16 cellular contexts compared by ENCODE assay signal in the genomic region with DNA sequence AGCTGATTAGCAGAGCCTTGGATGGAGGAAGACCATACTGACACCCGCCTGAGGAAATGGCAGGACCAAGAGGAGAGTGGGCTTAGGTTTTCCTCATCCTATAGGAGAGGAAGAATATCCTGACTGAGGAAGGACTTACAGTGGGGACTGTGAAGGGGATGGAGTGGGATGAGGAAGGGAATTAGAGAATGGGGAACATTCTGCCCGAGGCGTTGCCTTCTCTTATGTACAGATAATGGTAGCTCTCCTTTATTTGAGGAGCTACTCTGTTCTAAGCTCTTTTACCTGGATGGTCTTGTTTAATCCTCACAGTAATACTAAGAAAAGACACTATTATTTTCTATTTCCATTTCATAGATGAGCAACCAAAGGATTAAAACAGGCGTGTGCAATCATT. TPM values are rescaled to one million over a fixed set of nuclear protein-coding genes. Genes with fewer than 3 reads are reported as not detected.
DNase-seq lines count a peak whose midpoint lies in the region; TF ChIP-seq lines count a peak whose summit lies in the region.
"Had no signal": no experiment of that assay in that cellular context is flagged by ENCODE, and none has a peak within 500 bp of the region (broad histone marks: within the 10 kb centered on the region; RNA-seq: fewer than 3 reads in every experiment).

No MANE protein-coding gene starts in this region.

- H3K4me3 ChIP-seq in HAP-1 (no peak overlapping the region), PC-9 (no peak overlapping the region), iPS-15b (ENCODE audit: low read depth, low read length) (peak overlapping the region; percentile 53)
- no peak overlapping the region for H3K4me3 ChIP-seq in CD8-positive, alpha-beta memory T cell (ENCODE audit: low read length)
- H3K4me3 ChIP-seq: A549 had no signal

- intact Hi-C loops in PC-9 (cut with micrococcal nuclease; ENCODE audit: unreplicated experiment): no loop called here
- intact Hi-C loops in CD14-positive monocyte (cut with micrococcal nuclease): no loop called here

- no peaks in the 10 kb centered on the region for H3K9me2 ChIP-seq in PC-9 (ENCODE audit: insufficient read depth)

- peak overlapping the region in 1 of 8 donors; percentile 36 for H3K27ac Mint-ChIP-seq in CD8-positive, alpha-beta memory T cell
- no peak overlapping the region for H3K27ac Mint-ChIP-seq in CD14-positive monocyte
- H3K27ac Mint-ChIP-seq: CD8-positive, alpha-beta T cell had no signal

- H3K27me3 Mint-ChIP-seq in CD8-positive, alpha-beta memory T cell: no peaks in the 10 kb centered on the region
- no peaks in the 10 kb centered on the region for H3K27me3 Mint-ChIP-seq in CD14-positive monocyte (ENCODE audit: low read depth in 3 of 3)

- TF ChIP-seq CTCF in PC-9 (conservative IDR thresholded peaks at IDR 0.05) (no peak), GM13977 (IDR thresholded peaks at IDR 0.05; ENCODE audit: extremely low read depth, insufficient read depth, missing control alignments) (no peak), CD14-positive monocyte (IDR thresholded peaks at IDR 0.05) (no peak)

- CTCF ChIA-PET in PC-9 (lab: Charles Lee): no interaction called here
- CTCF ChIA-PET in CD8-positive, alpha-beta memory T cell (lab: Charles Lee): no interaction called here

- BruUV-seq in PC-9 (replicated peaks; lab: Mats Ljungman, UMichigan): no TSS peak

- H3K4me2 ChIP-seq in PC-9: no peak overlapping the region
- H3K4me2 ChIP-seq: A549, KMS-11 had no signal

- H3K36me3 ChIP-seq in HAP-1 (replicated peaks): no peaks in the 10 kb centered on the region
- no peaks in the 10 kb centered on the region for H3K36me3 ChIP-seq in PC-9 (ENCODE audit: low read depth)
- H3K36me3 ChIP-seq in iPS-15b (ENCODE audit: control insufficient read depth, insufficient read depth, low read length): no peaks in the 10 kb centered on the region
- H3K36me3 ChIP-seq in CD8-positive, alpha-beta memory T cell (ENCODE audit: insufficient read depth, low read length): no peaks in the 10 kb centered on the region
- H3K36me3 ChIP-seq: BE2C had no signal

- in situ Hi-C loops in HAP-1 (cut with MboI; ENCODE audit: low sequenced_read_pairs) (no loop called here), GM13977 (cut with MboI; ENCODE audit: low pct_unique_long_range_greater_than_20kb, low sequenced_read_pairs, unreplicated experiment) (no loop called here)

- H3K9me3 Mint-ChIP-seq in CD8-positive, alpha-beta memory T cell: no peaks in the 10 kb centered on the region
- no peaks in the 10 kb centered on the region for H3K9me3 Mint-ChIP-seq in CD14-positive monocyte
- H3K9me3 Mint-ChIP-seq: CD8-positive, alpha-beta T cell had no signal

- H3K4me1 ChIP-seq in HAP-1 (peaks cover 67% of the 10 kb centered on the region), PC-9 (replicated peaks; ENCODE audit: insufficient read depth) (peaks cover 67% of the 10 kb centered on the region), iPS-15b (ENCODE audit: control insufficient read depth, insufficient read depth, low read length) (peaks cover 46% of the 10 kb centered on the region)
- no peaks in the 10 kb centered on the region for H3K4me1 ChIP-seq in CD8-positive, alpha-beta memory T cell (ENCODE audit: insufficient read depth, low read length)
- H3K4me1 ChIP-seq: BE2C had no signal

- no peak overlapping the region for H2AFZ ChIP-seq in PC-9

- no peaks in the 10 kb centered on the region for H4K20me1 ChIP-seq in PC-9 (ENCODE audit: insufficient read depth)

- H3K9me3 ChIP-seq in HAP-1 (no peaks in the 10 kb centered on the region), PC-9 (ENCODE audit: insufficient read depth, low read depth) (no peaks in the 10 kb centered on the region), iPS-15b (ENCODE audit: control insufficient read depth, insufficient read depth, low read length) (no peaks in the 10 kb centered on the region)
- H3K9me3 ChIP-seq in CD8-positive, alpha-beta memory T cell (ENCODE audit: low read length): no peaks in the 10 kb centered on the region
- H3K9me3 ChIP-seq: A549, BE2C had no signal

- no peaks in the 10 kb centered on the region for H3K36me3 Mint-ChIP-seq in CD8-positive, alpha-beta memory T cell
- no peaks in the 10 kb centered on the region for H3K36me3 Mint-ChIP-seq in CD14-positive monocyte
- H3K36me3 Mint-ChIP-seq: CD8-positive, alpha-beta T cell had no signal

- no peak overlapping the region for H3K4me3 Mint-ChIP-seq in CD8-positive, alpha-beta memory T cell
- H3K4me3 Mint-ChIP-seq in CD14-positive monocyte: no peak overlapping the region
- H3K4me3 Mint-ChIP-seq: CD8-positive, alpha-beta T cell had no signal

- H3K79me2 ChIP-seq in PC-9 (ENCODE audit: low read depth): no peaks in the 10 kb centered on the region

- DNase-seq in HAP-1 (ENCODE audit: low spot score in 2 of 2) (peak; percentile 60 to 63), PC-9 (no peak), NCI-H524 treated with DMSO at 0.1 percent for 48 hours (lab: John Stamatoyannopoulos, UW) (no peak), GM13977 (ENCODE audit: low spot score) (no peak), CD14-positive monocyte (ENCODE audit: low spot score) (no peak)
- no peak for DNase-seq in CD8-positive, alpha-beta memory T cell
- DNase-seq: BE2C; Caco-2; CD8-positive, alpha-beta T cell; DND-41; GF-D8; GOT3 had no signal

- H3F3A ChIP-seq in PC-9 (ENCODE audit: insufficient read depth, low read depth): peaks cover 41% of the 10 kb centered on the region

- peak overlapping the region; percentile 17 for H3K9ac ChIP-seq in iPS-15b (ENCODE audit: low read depth, low read length)
- H3K9ac ChIP-seq: KMS-11 had no signal

- POLR2A ChIA-PET in PC-9 (lab: Charles Lee; ENCODE audit: unreplicated experiment): no interaction called here
- POLR2A ChIA-PET in CD8-positive, alpha-beta memory T cell (lab: Charles Lee): no interaction called here

- no peaks in the 10 kb centered on the region for H3K4me1 Mint-ChIP-seq in CD8-positive, alpha-beta memory T cell
- H3K4me1 Mint-ChIP-seq in CD14-positive monocyte: peaks cover 35% of the 10 kb centered on the region

- H3K27me3 ChIP-seq in HAP-1 (ENCODE audit: low read depth) (no peaks in the 10 kb centered on the region), PC-9 (ENCODE audit: insufficient read depth, low read depth) (no peaks in the 10 kb centered on the region), iPS-15b (ENCODE audit: control insufficient read depth, insufficient read depth, low read length) (no peaks in the 10 kb centered on the region)
- H3K27me3 ChIP-seq in CD8-positive, alpha-beta memory T cell (ENCODE audit: insufficient read depth, low read length, poor library complexity, severe bottlenecking): no peaks in the 10 kb centered on the region

- H3K27ac ChIP-seq in PC-9: peak overlapping the region; percentile 69; the same call in 1 of the 2 replicates
- H3K27ac ChIP-seq in CD8-positive, alpha-beta memory T cell (ENCODE audit: low read depth, low read length): no peak overlapping the region
- H3K27ac ChIP-seq: A549, C4-2B, KMS-11 had no signal

RNA-seq across cellular contexts. Expression of a gene that starts 56.0 kb away (rescaled TPM):
- 0.45 and 0.52 TPM in 2 replicates for total RNA-seq in PC-9 (2021)
- under 1 TPM; 0.18 to 0.24 TPM for total RNA-seq in CD8-positive, alpha-beta memory T cell
- polyA plus RNA-seq in CD8-positive, alpha-beta memory T cell: not detected
- polyA plus RNA-seq in CD14-positive monocyte: under 1 TPM; 0.28 to 0.37 TPM

Comparison
In these comparisons a context has a peak if more than half of its experiments do, and no peak if none do; other contexts are left out.
1. DNase-seq: peak in HAP-1 (2 of 2); none in PC-9 (0 of 2), CD8-positive, alpha-beta memory T cell (0 of 5), NCI-H524 treated with DMSO at 0.1 percent for 48 hours (single experiment), GM13977 (single experiment) and CD14-positive monocyte (single experiment).